ENCODE assay signal across 1 cellular context in the genomic region with DNA sequence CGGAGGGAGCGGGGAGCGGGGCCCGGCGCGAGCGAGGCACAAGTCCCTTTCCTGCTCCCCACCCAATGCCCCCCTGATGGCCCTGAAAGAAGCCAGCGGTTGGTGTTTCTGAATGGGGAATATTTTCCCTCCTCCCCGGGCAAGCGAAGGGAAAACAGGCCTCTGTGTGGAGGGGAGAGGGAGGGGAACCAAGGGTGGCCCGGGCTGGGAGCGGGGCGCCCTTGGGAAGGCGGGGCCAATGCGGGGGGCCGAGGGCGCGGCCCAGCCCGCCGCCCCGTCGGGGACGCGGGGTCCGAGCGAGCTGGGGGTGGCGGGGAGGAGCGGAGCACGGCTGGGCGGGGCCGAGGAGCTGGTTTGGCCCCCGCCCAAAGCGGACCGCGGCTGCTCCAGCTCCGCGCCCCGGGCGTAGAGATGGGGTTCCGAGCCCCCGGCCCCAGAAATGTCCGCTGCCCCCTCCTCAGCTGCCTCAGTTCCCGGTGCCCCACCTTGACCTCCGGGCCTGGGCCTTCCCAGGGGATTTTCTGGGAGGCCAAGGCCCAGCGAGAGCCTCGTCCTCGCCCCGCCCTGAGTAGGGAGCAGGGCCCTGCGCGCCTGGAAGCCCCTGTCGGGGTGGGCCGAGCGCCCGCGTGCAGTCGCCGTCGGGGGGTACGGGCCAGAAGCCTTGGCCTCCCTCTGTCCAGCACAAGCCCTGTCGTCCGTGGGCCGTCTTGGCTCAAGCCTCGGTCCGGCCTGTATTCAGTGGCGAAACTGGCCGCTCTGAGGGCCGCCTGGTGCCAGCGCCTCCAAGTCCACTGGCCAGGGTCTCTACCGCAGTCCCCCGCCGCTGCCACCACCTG.
TF ChIP-seq lines count a peak whose summit lies in the region.

No MANE protein-coding gene starts in this region.

TF ChIP-seq in K562, 482 proteins besides CTCF, POLR2A, EP300 and RAD21 (continues in another document):
- TF ChIP-seq NRF1 (conservative IDR thresholded peaks at IDR 0.05 in 1 of 2, IDR thresholded peaks at IDR 0.05 in 1 of 2) (peak in 1 of 2 experiments; percentile 29; a peak in 2 of 4 replicates), STAG1 (CRISPR knock-in tag; IDR thresholded peaks at IDR 0.05; ENCODE audit: borderline replicate concordance) (0 out of 2 replicates have a peak, but pooled peaks have one; percentile 16), ZSCAN32 (CRISPR knock-in tag; IDR thresholded peaks at IDR 0.05) (no peak), MAZ (CRISPR knock-in tag; conservative IDR thresholded peaks at IDR 0.05 in 1 of 2, IDR thresholded peaks at IDR 0.05 in 1 of 2) (no peak), SP1 (CRISPR knock-in tag; IDR thresholded peaks at IDR 0.05) (peak; percentile 40; the same call in 1 of the 2 replicates), PTTG1 (tag; IDR thresholded peaks at IDR 0.05; ENCODE audit: low read depth) (no peak), ZNF830 (CRISPR knock-in tag; IDR thresholded peaks at IDR 0.05) (no peak), ZFX (CRISPR knock-in tag; IDR thresholded peaks at IDR 0.05) (peak; percentile 78), KDM2B (CRISPR knock-in tag; IDR thresholded peaks at IDR 0.05) (0 out of 2 replicates have a peak, but pooled peaks have one; percentile 10), REST (CRISPR knock-in tag; IDR thresholded peaks at IDR 0.05; ENCODE audit: low read depth) (0 out of 2 replicates have a peak, but pooled peaks have one; percentile 25), NCOA1 (IDR thresholded peaks at IDR 0.05; ENCODE audit: low read depth) (no peak), EHMT2 (IDR thresholded peaks at IDR 0.05) (no peak), NFATC3 (IDR thresholded peaks at IDR 0.05) (no peak), NFIC (IDR thresholded peaks at IDR 0.05) (peak; percentile 75), THRB (CRISPR knock-in tag; conservative IDR thresholded peaks at IDR 0.05) (no peak), NFYB (IDR thresholded peaks at IDR 0.05; ENCODE audit: extremely low read depth, insufficient read length) (no peak), USF1 (CRISPR knock-in tag; IDR thresholded peaks at IDR 0.05) (no peak), NCOA6 (IDR thresholded peaks at IDR 0.05) (peak; percentile 62; the same call in 1 of the 2 replicates), L3MBTL2 (IDR thresholded peaks at IDR 0.05) (0 out of 2 replicates have a peak, but pooled peaks have one; percentile 4), RB1 (IDR thresholded peaks at IDR 0.05; ENCODE audit: low read depth) (0 out of 2 replicates have a peak, but pooled peaks have one; percentile 28), JUND (IDR thresholded peaks at IDR 0.05; ENCODE audit: borderline replicate concordance, low read depth, low read length) (no peak), JUND (tag; IDR thresholded peaks at IDR 0.05; ENCODE audit: borderline replicate concordance, low read depth, low read length) (no peak), HDGF (IDR thresholded peaks at IDR 0.05) (0 out of 2 replicates have a peak, but pooled peaks have one; percentile 6), ZNF217 (CRISPR knock-in tag; IDR thresholded peaks at IDR 0.05) (no peak), KDM1A (IDR thresholded peaks at IDR 0.05) (0 out of 4 replicates have a peak, but pooled peaks of 1 of the 2 experiments have one; percentile 30), BDP1 (IDR thresholded peaks at IDR 0.05; ENCODE audit: insufficient read depth, insufficient read length) (no peak), ZNF76 (CRISPR knock-in tag; IDR thresholded peaks at IDR 0.05; ENCODE audit: borderline replicate concordance) (no peak), ZNF263 (CRISPR knock-in tag; IDR thresholded peaks at IDR 0.05; ENCODE audit: borderline replicate concordance) (0 out of 2 replicates have a peak, but pooled peaks have one; percentile 51), ZFP36 (IDR thresholded peaks at IDR 0.05; ENCODE audit: low read depth, low read length, partially characterized antibody) (no peak), CCNT2 (IDR thresholded peaks at IDR 0.05; ENCODE audit: borderline replicate concordance, extremely low read depth, insufficient read length, low read depth, low read length) (peak; percentile 31), HMGN3 (IDR thresholded peaks at IDR 0.05; ENCODE audit: borderline replicate concordance, extremely low read depth, insufficient read length, low read depth, low read length) (peak; percentile 28), POLR2G (IDR thresholded peaks at IDR 0.05; ENCODE audit: low read depth, low read length) (peak; percentile 72), RBFOX2 (IDR thresholded peaks at IDR 0.05; ENCODE audit: low read depth, low read length) (peak; percentile 58), MEF2A (IDR thresholded peaks at IDR 0.05; ENCODE audit: control insufficient read depth, low read depth, low read length) (no peak), SIN3B (IDR thresholded peaks at IDR 0.05; ENCODE audit: low read depth) (no peak), RBBP5 (IDR thresholded peaks at IDR 0.05; ENCODE audit: borderline replicate concordance, insufficient read depth, low read length, poor library complexity, severe bottlenecking) (peak; percentile 20), GABPB2 (CRISPR knock-in tag; conservative IDR thresholded peaks at IDR 0.05) (no peak), CXXC5 (CRISPR knock-in tag; IDR thresholded peaks at IDR 0.05) (peak; percentile 19; the same call in 1 of the 2 replicates)
- TF ChIP-seq, protein P1, sequence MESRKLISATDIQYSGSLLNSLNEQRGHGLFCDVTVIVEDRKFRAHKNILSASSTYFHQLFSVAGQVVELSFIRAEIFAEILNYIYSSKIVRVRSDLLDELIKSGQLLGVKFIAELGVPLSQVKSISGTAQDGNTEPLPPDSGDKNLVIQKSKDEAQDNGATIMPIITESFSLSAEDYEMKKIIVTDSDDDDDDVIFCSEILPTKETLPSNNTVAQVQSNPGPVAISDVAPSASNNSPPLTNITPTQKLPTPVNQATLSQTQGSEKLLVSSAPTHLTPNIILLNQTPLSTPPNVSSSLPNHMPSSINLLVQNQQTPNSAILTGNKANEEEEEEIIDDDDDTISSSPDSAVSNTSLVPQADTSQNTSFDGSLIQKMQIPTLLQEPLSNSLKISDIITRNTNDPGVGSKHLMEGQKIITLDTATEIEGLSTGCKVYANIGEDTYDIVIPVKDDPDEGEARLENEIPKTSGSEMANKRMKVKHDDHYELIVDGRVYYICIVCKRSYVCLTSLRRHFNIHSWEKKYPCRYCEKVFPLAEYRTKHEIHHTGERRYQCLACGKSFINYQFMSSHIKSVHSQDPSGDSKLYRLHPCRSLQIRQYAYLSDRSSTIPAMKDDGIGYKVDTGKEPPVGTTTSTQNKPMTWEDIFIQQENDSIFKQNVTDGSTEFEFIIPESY (CRISPR knock-in tag; IDR thresholded peaks at IDR 0.05): peak; percentile 63; the same call in 1 of the 2 replicates
- TF ChIP-seq, protein P2, sequence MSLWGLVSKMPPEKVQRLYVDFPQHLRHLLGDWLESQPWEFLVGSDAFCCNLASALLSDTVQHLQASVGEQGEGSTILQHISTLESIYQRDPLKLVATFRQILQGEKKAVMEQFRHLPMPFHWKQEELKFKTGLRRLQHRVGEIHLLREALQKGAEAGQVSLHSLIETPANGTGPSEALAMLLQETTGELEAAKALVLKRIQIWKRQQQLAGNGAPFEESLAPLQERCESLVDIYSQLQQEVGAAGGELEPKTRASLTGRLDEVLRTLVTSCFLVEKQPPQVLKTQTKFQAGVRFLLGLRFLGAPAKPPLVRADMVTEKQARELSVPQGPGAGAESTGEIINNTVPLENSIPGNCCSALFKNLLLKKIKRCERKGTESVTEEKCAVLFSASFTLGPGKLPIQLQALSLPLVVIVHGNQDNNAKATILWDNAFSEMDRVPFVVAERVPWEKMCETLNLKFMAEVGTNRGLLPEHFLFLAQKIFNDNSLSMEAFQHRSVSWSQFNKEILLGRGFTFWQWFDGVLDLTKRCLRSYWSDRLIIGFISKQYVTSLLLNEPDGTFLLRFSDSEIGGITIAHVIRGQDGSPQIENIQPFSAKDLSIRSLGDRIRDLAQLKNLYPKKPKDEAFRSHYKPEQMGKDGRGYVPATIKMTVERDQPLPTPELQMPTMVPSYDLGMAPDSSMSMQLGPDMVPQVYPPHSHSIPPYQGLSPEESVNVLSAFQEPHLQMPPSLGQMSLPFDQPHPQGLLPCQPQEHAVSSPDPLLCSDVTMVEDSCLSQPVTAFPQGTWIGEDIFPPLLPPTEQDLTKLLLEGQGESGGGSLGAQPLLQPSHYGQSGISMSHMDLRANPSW (CRISPR knock-in tag; IDR thresholded peaks at IDR 0.05): no peak
- TF ChIP-seq, protein P3, sequence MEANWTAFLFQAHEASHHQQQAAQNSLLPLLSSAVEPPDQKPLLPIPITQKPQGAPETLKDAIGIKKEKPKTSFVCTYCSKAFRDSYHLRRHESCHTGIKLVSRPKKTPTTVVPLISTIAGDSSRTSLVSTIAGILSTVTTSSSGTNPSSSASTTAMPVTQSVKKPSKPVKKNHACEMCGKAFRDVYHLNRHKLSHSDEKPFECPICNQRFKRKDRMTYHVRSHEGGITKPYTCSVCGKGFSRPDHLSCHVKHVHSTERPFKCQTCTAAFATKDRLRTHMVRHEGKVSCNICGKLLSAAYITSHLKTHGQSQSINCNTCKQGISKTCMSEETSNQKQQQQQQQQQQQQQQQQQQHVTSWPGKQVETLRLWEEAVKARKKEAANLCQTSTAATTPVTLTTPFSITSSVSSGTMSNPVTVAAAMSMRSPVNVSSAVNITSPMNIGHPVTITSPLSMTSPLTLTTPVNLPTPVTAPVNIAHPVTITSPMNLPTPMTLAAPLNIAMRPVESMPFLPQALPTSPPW (CRISPR knock-in tag; IDR thresholded peaks at IDR 0.05): peak; percentile 82
- TF ChIP-seq, protein P4, sequence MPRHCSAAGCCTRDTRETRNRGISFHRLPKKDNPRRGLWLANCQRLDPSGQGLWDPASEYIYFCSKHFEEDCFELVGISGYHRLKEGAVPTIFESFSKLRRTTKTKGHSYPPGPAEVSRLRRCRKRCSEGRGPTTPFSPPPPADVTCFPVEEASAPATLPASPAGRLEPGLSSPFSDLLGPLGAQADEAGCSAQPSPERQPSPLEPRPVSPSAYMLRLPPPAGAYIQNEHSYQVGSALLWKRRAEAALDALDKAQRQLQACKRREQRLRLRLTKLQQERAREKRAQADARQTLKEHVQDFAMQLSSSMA (CRISPR knock-in tag; IDR thresholded peaks at IDR 0.05): peak; percentile 73; the same call in 1 of the 2 replicates
- TF ChIP-seq, protein P5, sequence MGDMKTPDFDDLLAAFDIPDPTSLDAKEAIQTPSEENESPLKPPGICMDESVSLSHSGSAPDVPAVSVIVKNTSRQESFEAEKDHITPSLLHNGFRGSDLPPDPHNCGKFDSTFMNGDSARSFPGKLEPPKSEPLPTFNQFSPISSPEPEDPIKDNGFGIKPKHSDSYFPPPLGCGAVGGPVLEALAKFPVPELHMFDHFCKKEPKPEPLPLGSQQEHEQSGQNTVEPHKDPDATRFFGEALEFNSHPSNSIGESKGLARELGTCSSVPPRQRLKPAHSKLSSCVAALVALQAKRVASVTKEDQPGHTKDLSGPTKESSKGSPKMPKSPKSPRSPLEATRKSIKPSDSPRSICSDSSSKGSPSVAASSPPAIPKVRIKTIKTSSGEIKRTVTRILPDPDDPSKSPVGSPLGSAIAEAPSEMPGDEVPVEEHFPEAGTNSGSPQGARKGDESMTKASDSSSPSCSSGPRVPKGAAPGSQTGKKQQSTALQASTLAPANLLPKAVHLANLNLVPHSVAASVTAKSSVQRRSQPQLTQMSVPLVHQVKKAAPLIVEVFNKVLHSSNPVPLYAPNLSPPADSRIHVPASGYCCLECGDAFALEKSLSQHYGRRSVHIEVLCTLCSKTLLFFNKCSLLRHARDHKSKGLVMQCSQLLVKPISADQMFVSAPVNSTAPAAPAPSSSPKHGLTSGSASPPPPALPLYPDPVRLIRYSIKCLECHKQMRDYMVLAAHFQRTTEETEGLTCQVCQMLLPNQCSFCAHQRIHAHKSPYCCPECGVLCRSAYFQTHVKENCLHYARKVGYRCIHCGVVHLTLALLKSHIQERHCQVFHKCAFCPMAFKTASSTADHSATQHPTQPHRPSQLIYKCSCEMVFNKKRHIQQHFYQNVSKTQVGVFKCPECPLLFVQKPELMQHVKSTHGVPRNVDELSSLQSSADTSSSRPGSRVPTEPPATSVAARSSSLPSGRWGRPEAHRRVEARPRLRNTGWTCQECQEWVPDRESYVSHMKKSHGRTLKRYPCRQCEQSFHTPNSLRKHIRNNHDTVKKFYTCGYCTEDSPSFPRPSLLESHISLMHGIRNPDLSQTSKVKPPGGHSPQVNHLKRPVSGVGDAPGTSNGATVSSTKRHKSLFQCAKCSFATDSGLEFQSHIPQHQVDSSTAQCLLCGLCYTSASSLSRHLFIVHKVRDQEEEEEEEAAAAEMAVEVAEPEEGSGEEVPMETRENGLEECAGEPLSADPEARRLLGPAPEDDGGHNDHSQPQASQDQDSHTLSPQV (IDR thresholded peaks at IDR 0.05): 0 out of 2 replicates have a peak, but pooled peaks have one; percentile 48
